In the genomic region with DNA sequence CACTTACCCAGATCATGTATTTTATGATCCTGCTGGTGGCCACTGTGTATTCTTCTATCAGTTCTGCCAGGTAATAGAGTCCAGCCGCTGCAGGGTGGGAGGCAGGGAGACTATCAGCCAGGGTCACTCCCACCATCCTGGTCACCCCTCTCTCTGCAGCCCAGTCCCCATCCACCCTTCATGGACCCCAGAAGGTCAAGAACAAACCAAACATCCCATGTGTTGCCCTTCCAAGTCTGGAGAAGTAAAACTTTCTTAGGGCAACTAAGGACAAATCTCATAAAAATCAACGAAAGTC, we compare ENCODE assay signal across 8 cellular contexts. TPM values are rescaled to one million over a fixed set of nuclear protein-coding genes. Genes with fewer than 3 reads are reported as not detected.
DNase-seq lines count a peak whose midpoint lies in the region; ATAC-seq and TF ChIP-seq lines count a peak whose summit lies in the region.

No MANE protein-coding gene starts in this region.

- DNase-seq in T-helper 2 cell treated with Interferon-gamma antibody and Interleukin-4, amounts not matched to agents 5 μg/mL and 100 μg/mL, for 36 hours (ENCODE audit: low spot score) = no peak
- DNase-seq in T-helper 2 cell (no peak), kidney epithelial cell (ENCODE audit: low read depth) (no peak), substantia nigra (lab: John Stamatoyannopoulos, UW) (no peak), H4 (ENCODE audit: low spot score) (no peak), SHP77 (lab: John Stamatoyannopoulos, UW) (no peak)
- DNase-seq in activated naive CD4-positive, alpha-beta T cell treated with anti-CD3 and anti-CD28 coated beads, Interleukin-2, amount 50 U/mL, for 72 hours (ENCODE audit: low spot score in 2 of 2) = peak in 1 of 2 donors; percentile 41
- DNase-seq in stimulated activated CD4-positive, alpha-beta T cell treated with anti-CD3 and anti-CD28 coated beads, Interleukin-2, amount 100 ng/mL, for 24 hours = no peak

- peak overlapping the region; percentile 11 for H3K27ac ChIP-seq in substantia nigra (ENCODE audit: low read depth, low read length, poor library complexity, severe bottlenecking)

- TF ChIP-seq CTCF in kidney epithelial cell (IDR thresholded peaks at IDR 0.05; ENCODE audit: insufficient read depth, low read length, poor library complexity, severe bottlenecking) = no peak

- H3K27me3 ChIP-seq in kidney epithelial cell (ENCODE audit: control insufficient read depth, insufficient read depth, low read length) = no peaks in the 10 kb centered on the region

- H3K9me3 Mint-ChIP-seq in T-helper 2 cell treated with Interferon-gamma antibody and Interleukin-4, amounts not matched to agents 5 μg/mL and 100 μg/mL, for 36 hours = no peaks in the 10 kb centered on the region
- no peaks in the 10 kb centered on the region for H3K9me3 Mint-ChIP-seq in activated naive CD4-positive, alpha-beta T cell treated with anti-CD3 and anti-CD28 coated beads, Interleukin-2, amount 50 U/mL, for 72 hours

- H3K4me3 Mint-ChIP-seq in T-helper 2 cell treated with Interferon-gamma antibody and Interleukin-4, amounts not matched to agents 5 μg/mL and 100 μg/mL, for 36 hours = peak overlapping the region; percentile 94

- H3K4me3 ChIP-seq in kidney epithelial cell (ENCODE audit: low read depth, low read length) = peak overlapping the region; percentile 80

- ATAC-seq in activated naive CD4-positive, alpha-beta T cell treated with anti-CD3 and anti-CD28 coated beads, Interleukin-2, amount 50 U/mL, for 72 hours = no peak

- peaks cover 19% of the 10 kb centered on the region for H3K4me1 Mint-ChIP-seq in T-helper 2 cell treated with Interferon-gamma antibody and Interleukin-4, amounts not matched to agents 5 μg/mL and 100 μg/mL, for 36 hours (ENCODE audit: low read depth)

- H3K36me3 Mint-ChIP-seq in T-helper 2 cell treated with Interferon-gamma antibody and Interleukin-4, amounts not matched to agents 5 μg/mL and 100 μg/mL, for 36 hours (ENCODE audit: low read depth) = peaks cover 20% of the 10 kb centered on the region
- peaks cover 6 to 9% of the 10 kb centered on the region in 2 donors for H3K36me3 Mint-ChIP-seq in activated naive CD4-positive, alpha-beta T cell treated with anti-CD3 and anti-CD28 coated beads, Interleukin-2, amount 50 U/mL, for 72 hours

- peaks cover 2% of the 10 kb centered on the region for H3K36me3 ChIP-seq in kidney epithelial cell (ENCODE audit: control insufficient read depth, insufficient read depth, low read length)

- no peaks in the 10 kb centered on the region for H3K27me3 Mint-ChIP-seq in T-helper 2 cell treated with Interferon-gamma antibody and Interleukin-4, amounts not matched to agents 5 μg/mL and 100 μg/mL, for 36 hours (ENCODE audit: low read depth)

- H3K27ac Mint-ChIP-seq in T-helper 2 cell treated with Interferon-gamma antibody and Interleukin-4, amounts not matched to agents 5 μg/mL and 100 μg/mL, for 36 hours = peak overlapping the region; percentile 89
- H3K27ac Mint-ChIP-seq in activated naive CD4-positive, alpha-beta T cell treated with anti-CD3 and anti-CD28 coated beads, Interleukin-2, amount 50 U/mL, for 72 hours = peak overlapping the region; percentile 90 to 97

RNA-seq across cellular contexts. Expression of gene TEX261, which starts 1.0 kb away (rescaled TPM):
- total RNA-seq in activated naive CD4-positive, alpha-beta T cell treated with anti-CD3 and anti-CD28 coated beads, Interleukin-2, amount 50 U/mL, for 72 hours = 10 to 100 TPM; 12.1 to 53.6 TPM
- total RNA-seq in kidney epithelial cell = 34.2 and 45.2 TPM in 2 replicates
- 45.2 and 51.0 TPM in 2 replicates for total RNA-seq in H4 (2014; rRNA removed; shearing (Covaris generic))

RNA-seq across cellular contexts. Expression of gene ANKRD53, which starts 15.2 kb away (rescaled TPM):
- under 1 TPM in 1 of 2 donors, not detected in 1; 0.60 TPM for total RNA-seq in activated naive CD4-positive, alpha-beta T cell treated with anti-CD3 and anti-CD28 coated beads, Interleukin-2, amount 50 U/mL, for 72 hours
- 0.54 and 0.75 TPM in 2 replicates for total RNA-seq in kidney epithelial cell
- total RNA-seq in H4 (2014; rRNA removed; shearing (Covaris generic)) = not detected in 2 replicates

RNA-seq across cellular contexts. Expression of gene ATP6V1B1, which starts 57.9 kb away (rescaled TPM):
- under 1 TPM in 1 of 2 donors, not detected in 1; 0.11 TPM for total RNA-seq in activated naive CD4-positive, alpha-beta T cell treated with anti-CD3 and anti-CD28 coated beads, Interleukin-2, amount 50 U/mL, for 72 hours
- not detected in 2 replicates for total RNA-seq in kidney epithelial cell
- total RNA-seq in H4 (2014; rRNA removed; shearing (Covaris generic)) = 0.33 and 0.45 TPM in 2 replicates
